Comparison of ENCODE assay signal across 21 cellular contexts in genomic region chr6:12941422-12941821, GRCh38.
DNase-seq lines count a peak whose midpoint lies in the region; ATAC-seq and TF ChIP-seq lines count a peak whose summit lies in the region.
"Had no signal": no experiment of that assay in that cellular context is flagged by ENCODE, and none has a peak within 500 bp of the region (broad histone marks: within the 10 kb centered on the region; RNA-seq: fewer than 3 reads in every experiment).

No MANE protein-coding gene starts in this region.

- H3K36me3 ChIP-seq in lower lobe of right lung, result no peaks in the 10 kb centered on the region
- H3K36me3 ChIP-seq: ascending aorta, sigmoid colon had no signal

- TF ChIP-seq CTCF in HFFc6 (IDR thresholded peaks at IDR 0.05) (no peak), lower lobe of right lung (IDR thresholded peaks at IDR 0.05) (no peak)
- no peak for TF ChIP-seq CTCF in activated CD8-positive, alpha-beta T cell treated with anti-CD3 and anti-CD28 coated beads for 36 hours (IDR thresholded peaks at IDR 0.05)

- ATAC-seq in activated CD8-positive, alpha-beta memory T cell treated with anti-CD3 and anti-CD28 coated beads, Interleukin-2, amount 10 ng/mL, durations not matched to agents 7 days and 5 days, result peak; percentile 60
- peak; percentile 83 for ATAC-seq in activated CD8-positive, alpha-beta T cell treated with anti-CD3 and anti-CD28 coated beads for 36 hours
- peak; percentile 56 to 77 for ATAC-seq in lower lobe of right lung
- no peak for ATAC-seq in GM18511 (IDR thresholded peaks at IDR 0.05; ENCODE audit: unreplicated experiment)
- ATAC-seq in HG03045 (IDR thresholded peaks at IDR 0.05; ENCODE audit: unreplicated experiment), result no peak

- no peaks in the 10 kb centered on the region for H3K9me3 Mint-ChIP-seq in activated CD8-positive, alpha-beta memory T cell treated with anti-CD3 and anti-CD28 coated beads, Interleukin-2, amount 10 ng/mL, durations not matched to agents 7 days and 5 days (ENCODE audit: low read depth)
- H3K9me3 Mint-ChIP-seq in HFFc6, result no peaks in the 10 kb centered on the region; the same call in 1 of the 2 replicates
- no peaks in the 10 kb centered on the region for H3K9me3 Mint-ChIP-seq in activated CD8-positive, alpha-beta T cell treated with anti-CD3 and anti-CD28 coated beads for 36 hours
- H3K9me3 Mint-ChIP-seq: activated T-helper 2 cell treated with anti-CD3 and anti-CD28 coated beads, Interferon-gamma antibody, Interleukin-2, Interleukin-4, amounts not matched to agents 10 μg/mL and 5 μg/mL and 100 μg/mL, durations not matched to agents 14 hours and 24 hours and 36 hours had no signal

- H3K4me3 Mint-ChIP-seq in activated CD8-positive, alpha-beta memory T cell treated with anti-CD3 and anti-CD28 coated beads, Interleukin-2, amount 10 ng/mL, durations not matched to agents 7 days and 5 days, result no peak overlapping the region
- H3K4me3 Mint-ChIP-seq in HFFc6, result no peak overlapping the region
- H3K4me3 Mint-ChIP-seq in activated CD8-positive, alpha-beta T cell treated with anti-CD3 and anti-CD28 coated beads for 36 hours, result no peak overlapping the region
- H3K4me3 Mint-ChIP-seq: CD4-positive, CD25-positive, alpha-beta regulatory T cell had no signal

- H3K27me3 ChIP-seq in lower lobe of right lung (ENCODE audit: low read depth), result no peaks in the 10 kb centered on the region
- H3K27me3 ChIP-seq: ascending aorta, sigmoid colon had no signal

- H3K4me3 ChIP-seq in lower lobe of right lung, result no peak overlapping the region
- H3K4me3 ChIP-seq: ascending aorta, coronary artery, sigmoid colon had no signal

- no peaks in the 10 kb centered on the region for H3K36me3 Mint-ChIP-seq in activated CD8-positive, alpha-beta memory T cell treated with anti-CD3 and anti-CD28 coated beads, Interleukin-2, amount 10 ng/mL, durations not matched to agents 7 days and 5 days
- H3K36me3 Mint-ChIP-seq in HFFc6 (ENCODE audit: low read depth), result no peaks in the 10 kb centered on the region
- H3K36me3 Mint-ChIP-seq in activated CD8-positive, alpha-beta T cell treated with anti-CD3 and anti-CD28 coated beads for 36 hours (ENCODE audit: low read depth), result no peaks in the 10 kb centered on the region
- H3K36me3 Mint-ChIP-seq: CD4-positive, CD25-positive, alpha-beta regulatory T cell had no signal

- POLR2A ChIA-PET in activated CD8-positive, alpha-beta T cell treated with anti-CD3 and anti-CD28 coated beads for 36 hours (lab: Charles Lee), result no interaction called here

- H3K9me3 ChIP-seq in lower lobe of right lung, result no peaks in the 10 kb centered on the region
- H3K9me3 ChIP-seq: ascending aorta, sigmoid colon had no signal

- peak overlapping the region; percentile 44 for H3K27ac Mint-ChIP-seq in activated CD8-positive, alpha-beta memory T cell treated with anti-CD3 and anti-CD28 coated beads, Interleukin-2, amount 10 ng/mL, durations not matched to agents 7 days and 5 days
- no peak overlapping the region for H3K27ac Mint-ChIP-seq in HFFc6
- H3K27ac Mint-ChIP-seq in activated CD8-positive, alpha-beta T cell treated with anti-CD3 and anti-CD28 coated beads for 36 hours, result peak overlapping the region; percentile 39
- H3K27ac Mint-ChIP-seq: activated T-helper 2 cell treated with anti-CD3 and anti-CD28 coated beads, Interferon-gamma antibody, Interleukin-2, Interleukin-4, amounts not matched to agents 10 μg/mL and 5 μg/mL and 100 μg/mL, durations not matched to agents 14 hours and 24 hours and 36 hours; CD4-positive, CD25-positive, alpha-beta regulatory T cell had no signal

- DNase-seq in activated CD8-positive, alpha-beta memory T cell treated with anti-CD3 and anti-CD28 coated beads, Interleukin-2, amount 10 ng/mL, durations not matched to agents 7 days and 5 days, result peak; percentile 44
- no peak for DNase-seq in activated CD8-positive, alpha-beta memory T cell treated with anti-CD3 and anti-CD28 coated beads for 24 hours
- DNase-seq in HFFc6 (peak; percentile 24), lower lobe of right lung (no peak), NCI-H187 treated with DMSO at 0.1 percent for 48 hours (lab: John Stamatoyannopoulos, UW) (no peak)
- DNase-seq in activated CD8-positive, alpha-beta T cell treated with anti-CD3 and anti-CD28 coated beads for 36 hours, result peak; percentile 36
- DNase-seq: ACHN; activated CD4-positive, alpha-beta T cell treated with anti-CD3 and anti-CD28 coated beads, Interleukin-2, amount 50 U/mL, for 48 hours; DMS53; MV-4-11; NCI-H2081 treated with DMSO at 0.1 percent for 48 hours; NCI-H526; OCI-M1; sigmoid colon; T-helper 9 cell had no signal

- H3K4me1 ChIP-seq in lower lobe of right lung, result no peaks in the 10 kb centered on the region
- H3K4me1 ChIP-seq: ascending aorta, sigmoid colon had no signal

- intact Hi-C loops in activated CD8-positive, alpha-beta T cell treated with anti-CD3 and anti-CD28 coated beads for 36 hours (cut with micrococcal nuclease), result no loop called here
- intact Hi-C loops in lower lobe of right lung (cut with DNase I), result no loop called here

- H3K4me1 Mint-ChIP-seq in activated CD8-positive, alpha-beta memory T cell treated with anti-CD3 and anti-CD28 coated beads, Interleukin-2, amount 10 ng/mL, durations not matched to agents 7 days and 5 days, result peaks cover 15% of the 10 kb centered on the region
- H3K4me1 Mint-ChIP-seq in HFFc6 (ENCODE audit: low read depth), result peaks cover 28% of the 10 kb centered on the region
- H3K4me1 Mint-ChIP-seq in activated CD8-positive, alpha-beta T cell treated with anti-CD3 and anti-CD28 coated beads for 36 hours (ENCODE audit: low read depth), result peaks cover 8% of the 10 kb centered on the region
- H3K4me1 Mint-ChIP-seq: CD4-positive, CD25-positive, alpha-beta regulatory T cell had no signal

- H3K27ac ChIP-seq in lower lobe of right lung, result no peak overlapping the region
- H3K27ac ChIP-seq: ascending aorta, coronary artery, sigmoid colon had no signal

- H3K27me3 Mint-ChIP-seq in activated CD8-positive, alpha-beta memory T cell treated with anti-CD3 and anti-CD28 coated beads, Interleukin-2, amount 10 ng/mL, durations not matched to agents 7 days and 5 days, result peaks cover 24% of the 10 kb centered on the region
- H3K27me3 Mint-ChIP-seq in HFFc6 (ENCODE audit: insufficient read depth), result peaks cover 1% of the 10 kb centered on the region
- H3K27me3 Mint-ChIP-seq in activated CD8-positive, alpha-beta T cell treated with anti-CD3 and anti-CD28 coated beads for 36 hours, result peaks cover 10% of the 10 kb centered on the region

- CTCF ChIA-PET in activated CD8-positive, alpha-beta memory T cell treated with anti-CD3 and anti-CD28 coated beads, Interleukin-2, amount 10 ng/mL, durations not matched to agents 7 days and 5 days (lab: Charles Lee), result no interaction called here
- CTCF ChIA-PET in activated CD8-positive, alpha-beta T cell treated with anti-CD3 and anti-CD28 coated beads for 36 hours (lab: Charles Lee), result interaction anchor here (1.1 kb wide), 1 partner anchor 9 kb away, joined by 3 read pairs; no protein-coding TSS in a partner anchor

Comparison
In these comparisons a context has a peak if more than half of its experiments do, and no peak if none do; other contexts are left out.
1. DNase-seq: peak in activated CD8-positive, alpha-beta memory T cell treated with anti-CD3 and anti-CD28 coated beads, Interleukin-2, amount 10 ng/mL, durations not matched to agents 7 days and 5 days (single experiment), HFFc6 (single experiment) and activated CD8-positive, alpha-beta T cell treated with anti-CD3 and anti-CD28 coated beads for 36 hours (single experiment); none in activated CD8-positive, alpha-beta memory T cell treated with anti-CD3 and anti-CD28 coated beads for 24 hours (single experiment), lower lobe of right lung (single experiment) and NCI-H187 treated with DMSO at 0.1 percent for 48 hours (single experiment).
2. ATAC-seq: peak in activated CD8-positive, alpha-beta memory T cell treated with anti-CD3 and anti-CD28 coated beads, Interleukin-2, amount 10 ng/mL, durations not matched to agents 7 days and 5 days (single experiment), activated CD8-positive, alpha-beta T cell treated with anti-CD3 and anti-CD28 coated beads for 36 hours (single experiment) and lower lobe of right lung (2 of 2); none in GM18511 (single experiment) and HG03045 (single experiment).